Comparison of ENCODE assay signal across 21 cellular contexts in the genomic region with DNA sequence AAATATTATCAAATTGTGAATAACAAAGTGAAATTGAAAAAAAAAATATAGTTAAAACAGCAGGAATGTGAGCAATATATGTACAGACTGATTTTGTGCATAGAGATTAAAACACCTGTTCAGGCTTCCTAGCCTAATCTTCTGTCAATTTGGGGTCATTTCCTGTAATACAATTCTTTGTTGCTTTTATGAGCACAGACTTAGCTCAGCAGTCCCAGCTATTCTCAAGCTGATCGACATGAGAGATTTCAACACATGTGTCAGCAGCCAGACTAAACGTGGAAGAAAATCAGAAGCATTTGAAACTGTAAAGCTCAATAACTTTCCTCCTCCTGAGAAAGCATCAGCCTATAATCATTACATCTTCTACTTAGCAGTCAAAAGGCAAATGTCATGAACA. TPM values are rescaled to one million over a fixed set of nuclear protein-coding genes. Genes with fewer than 3 reads are reported as not detected.
DNase-seq lines count a peak whose midpoint lies in the region; ATAC-seq, FAIRE-seq and TF ChIP-seq lines count a peak whose summit lies in the region.
"Had no signal": no experiment of that assay in that cellular context is flagged by ENCODE, and none has a peak within 500 bp of the region (broad histone marks: within the 10 kb centered on the region; RNA-seq: fewer than 3 reads in every experiment).

No MANE protein-coding gene starts in this region.

- H3K36me3 Mint-ChIP-seq in activated T-helper 1 cell treated with anti-CD3 and anti-CD28 coated beads, Interleukin-12 subunit alpha, Interleukin-12 subunit beta, Interleukin-2, Interleukin-4 antibody, amounts not matched to agents 30 ng/mL and 10 ng/mL and 1 ng/mL, durations not matched to agents 14 hours and 24 hours and 36 hours (ENCODE audit: low read depth): no peaks in the 10 kb centered on the region
- H3K36me3 Mint-ChIP-seq in natural killer cell treated with Interleukin-12 subunit alpha and Interleukin-12 subunit beta and Interleukin-15 and Interleukin-18, amount 100 ng/mL, for 72 hours: no peaks in the 10 kb centered on the region
- no peaks in the 10 kb centered on the region for H3K36me3 Mint-ChIP-seq in T-helper 17 cell (ENCODE audit: low read depth)
- no peaks in the 10 kb centered on the region for H3K36me3 Mint-ChIP-seq in mesothelial cell of epicardium
- H3K36me3 Mint-ChIP-seq: activated CD4-positive, alpha-beta memory T cell treated with anti-CD3 and anti-CD28 coated beads for 36 hours had no signal

- H3K27ac ChIP-seq in KMS-11: peak overlapping the region; percentile 69
- H3K27ac ChIP-seq: sigmoid colon, transverse colon had no signal

- no peaks in the 10 kb centered on the region for H3K36me3 ChIP-seq in KMS-11 (ENCODE audit: insufficient read depth)
- H3K36me3 ChIP-seq: sigmoid colon, transverse colon had no signal

- no peaks in the 10 kb centered on the region for H3K9me3 ChIP-seq in T-helper 17 cell (ENCODE audit: control insufficient read depth, low read length, poor library complexity, severe bottlenecking)
- H3K9me3 ChIP-seq: sigmoid colon, transverse colon had no signal

- peak overlapping the region; percentile 42; the same call in 1 of the 2 replicates for H2AFZ ChIP-seq in KMS-11 (ENCODE audit: low read depth)

- peak overlapping the region; percentile 94 for H3K4me2 ChIP-seq in KMS-11

- DNase-seq in GM12891 (ENCODE audit: insufficient read length, low spot score) (no peak), T-helper 17 cell (no peak), DMS 273 (lab: John Stamatoyannopoulos, UW; ENCODE audit: unreplicated experiment) (no peak), mesothelial cell of epicardium (ENCODE audit: low spot score in 2 of 2, unreplicated experiment in 2 of 2) (no peak)
- DNase-seq in activated T-helper 1 cell treated with anti-CD3 and anti-CD28 coated beads, Interleukin-12 subunit alpha, Interleukin-12 subunit beta, Interleukin-2, Interleukin-4 antibody, amounts not matched to agents 30 ng/mL and 10 ng/mL and 1 ng/mL, durations not matched to agents 14 hours and 24 hours and 36 hours (ENCODE audit: low spot score): no peak
- DNase-seq in natural killer cell treated with Interleukin-12 subunit alpha and Interleukin-12 subunit beta and Interleukin-15 and Interleukin-18, amount 100 ng/mL, for 72 hours (ENCODE audit: low spot score): no peak
- DNase-seq: activated CD4-positive, alpha-beta memory T cell treated with anti-CD3 and anti-CD28 coated beads for 36 hours; activated CD8-positive, alpha-beta memory T cell treated with anti-CD3 and anti-CD28 coated beads, Interleukin-2, amount 50 U/mL, for 48 hours; amygdala; cortex of kidney; DMS 273 treated with DMSO at 0.1 percent for 48 hours; GOT3; MV-4-11; NCI-H187; NCI-H526; sigmoid colon; transverse colon had no signal

- H3K9ac ChIP-seq in KMS-11: peak overlapping the region; percentile 22; the same call in 1 of the 2 replicates

- no peak overlapping the region for H3K27ac Mint-ChIP-seq in activated T-helper 1 cell treated with anti-CD3 and anti-CD28 coated beads, Interleukin-12 subunit alpha, Interleukin-12 subunit beta, Interleukin-2, Interleukin-4 antibody, amounts not matched to agents 30 ng/mL and 10 ng/mL and 1 ng/mL, durations not matched to agents 14 hours and 24 hours and 36 hours
- H3K27ac Mint-ChIP-seq in natural killer cell treated with Interleukin-12 subunit alpha and Interleukin-12 subunit beta and Interleukin-15 and Interleukin-18, amount 100 ng/mL, for 72 hours: no peak overlapping the region
- H3K27ac Mint-ChIP-seq in T-helper 17 cell (no peak overlapping the region), mesothelial cell of epicardium (no peak overlapping the region)
- H3K27ac Mint-ChIP-seq: activated CD4-positive, alpha-beta memory T cell treated with anti-CD3 and anti-CD28 coated beads for 36 hours; progenitor cell of endocrine pancreas had no signal

- H4K20me1 ChIP-seq in KMS-11 (ENCODE audit: insufficient read depth): no peaks in the 10 kb centered on the region

- peaks cover 38% of the 10 kb centered on the region for H3K4me1 ChIP-seq in KMS-11 (ENCODE audit: low read depth, poor library complexity, severe bottlenecking)

- H3K9me3 Mint-ChIP-seq in activated T-helper 1 cell treated with anti-CD3 and anti-CD28 coated beads, Interleukin-12 subunit alpha, Interleukin-12 subunit beta, Interleukin-2, Interleukin-4 antibody, amounts not matched to agents 30 ng/mL and 10 ng/mL and 1 ng/mL, durations not matched to agents 14 hours and 24 hours and 36 hours: no peaks in the 10 kb centered on the region
- H3K9me3 Mint-ChIP-seq in natural killer cell treated with Interleukin-12 subunit alpha and Interleukin-12 subunit beta and Interleukin-15 and Interleukin-18, amount 100 ng/mL, for 72 hours: no peaks in the 10 kb centered on the region
- no peaks in the 10 kb centered on the region for H3K9me3 Mint-ChIP-seq in mesothelial cell of epicardium
- H3K9me3 Mint-ChIP-seq: activated CD4-positive, alpha-beta memory T cell treated with anti-CD3 and anti-CD28 coated beads for 36 hours had no signal

- peak overlapping the region; percentile 38 for H3K4me3 Mint-ChIP-seq in activated T-helper 1 cell treated with anti-CD3 and anti-CD28 coated beads, Interleukin-12 subunit alpha, Interleukin-12 subunit beta, Interleukin-2, Interleukin-4 antibody, amounts not matched to agents 30 ng/mL and 10 ng/mL and 1 ng/mL, durations not matched to agents 14 hours and 24 hours and 36 hours
- peak overlapping the region; percentile 82 for H3K4me3 Mint-ChIP-seq in natural killer cell treated with Interleukin-12 subunit alpha and Interleukin-12 subunit beta and Interleukin-15 and Interleukin-18, amount 100 ng/mL, for 72 hours
- H3K4me3 Mint-ChIP-seq in T-helper 17 cell (no peak overlapping the region), mesothelial cell of epicardium (no peak overlapping the region)

- H3K79me2 ChIP-seq in KMS-11 (ENCODE audit: insufficient read depth, low read depth): no peaks in the 10 kb centered on the region

- FAIRE-seq in GM12891 (lab: Jason Lieb, UNC): peak; percentile 74
- FAIRE-seq: bronchial epithelial cell, endometrium had no signal

- TF ChIP-seq CTCF in KMS-11 (conservative IDR thresholded peaks at IDR 0.05; ENCODE audit: low read depth, low read length) (no peak), mesothelial cell of epicardium (IDR thresholded peaks at IDR 0.05; ENCODE audit: unreplicated experiment) (no peak)

- intact Hi-C loops in activated T-helper 1 cell treated with anti-CD3 and anti-CD28 coated beads, Interleukin-12 subunit alpha, Interleukin-12 subunit beta, Interleukin-2, Interleukin-4 antibody, amounts not matched to agents 30 ng/mL and 10 ng/mL and 1 ng/mL, durations not matched to agents 14 hours and 24 hours and 36 hours (cut with micrococcal nuclease): loop anchor here (5.0 kb wide), 3 partner anchors 119 to 1316 kb away; no protein-coding TSS in a partner anchor

- no peak for TF ChIP-seq POLR2A in GM12891 (IDR thresholded peaks at IDR 0.05; ENCODE audit: low read depth, low read length)

- peaks cover 12% of the 10 kb centered on the region for H3K27me3 Mint-ChIP-seq in activated T-helper 1 cell treated with anti-CD3 and anti-CD28 coated beads, Interleukin-12 subunit alpha, Interleukin-12 subunit beta, Interleukin-2, Interleukin-4 antibody, amounts not matched to agents 30 ng/mL and 10 ng/mL and 1 ng/mL, durations not matched to agents 14 hours and 24 hours and 36 hours (ENCODE audit: insufficient read depth)
- H3K27me3 Mint-ChIP-seq in natural killer cell treated with Interleukin-12 subunit alpha and Interleukin-12 subunit beta and Interleukin-15 and Interleukin-18, amount 100 ng/mL, for 72 hours: peaks cover 8 to 12% of the 10 kb centered on the region in 2 donors
- H3K27me3 Mint-ChIP-seq in T-helper 17 cell: peaks cover 27% of the 10 kb centered on the region
- H3K27me3 Mint-ChIP-seq in mesothelial cell of epicardium (ENCODE audit: low read depth): no peaks in the 10 kb centered on the region
- H3K27me3 Mint-ChIP-seq: progenitor cell of endocrine pancreas had no signal

- H3K27me3 ChIP-seq in KMS-11 (ENCODE audit: insufficient read depth, low read depth): no peaks in the 10 kb centered on the region
- H3K27me3 ChIP-seq: sigmoid colon, transverse colon had no signal

- no peak for ATAC-seq in natural killer cell treated with Interleukin-12 subunit alpha and Interleukin-12 subunit beta and Interleukin-15 and Interleukin-18, amount 100 ng/mL, for 72 hours
- no peak for ATAC-seq in T-helper 17 cell

- H3K4me3 ChIP-seq in KMS-11 (IDR thresholded peaks at IDR 0.05; ENCODE audit: insufficient read depth, low read depth, low read length): no peak overlapping the region

- peaks cover 30% of the 10 kb centered on the region for H3K4me1 Mint-ChIP-seq in activated T-helper 1 cell treated with anti-CD3 and anti-CD28 coated beads, Interleukin-12 subunit alpha, Interleukin-12 subunit beta, Interleukin-2, Interleukin-4 antibody, amounts not matched to agents 30 ng/mL and 10 ng/mL and 1 ng/mL, durations not matched to agents 14 hours and 24 hours and 36 hours (ENCODE audit: low read depth)
- peaks cover 8 to 17% of the 10 kb centered on the region in 2 donors for H3K4me1 Mint-ChIP-seq in natural killer cell treated with Interleukin-12 subunit alpha and Interleukin-12 subunit beta and Interleukin-15 and Interleukin-18, amount 100 ng/mL, for 72 hours (ENCODE audit: low read depth in 2 of 2)
- H3K4me1 Mint-ChIP-seq in T-helper 17 cell: peaks cover 16% of the 10 kb centered on the region
- H3K4me1 Mint-ChIP-seq in mesothelial cell of epicardium: peaks cover 20% of the 10 kb centered on the region

TF ChIP-seq in GM12891, 5 proteins besides CTCF, POLR2A, EP300 and RAD21:
- no peak for TF ChIP-seq PAX5 (IDR thresholded peaks at IDR 0.05; ENCODE audit: insufficient read depth, low read length, severe bottlenecking)
- TF ChIP-seq TAF1 (IDR thresholded peaks at IDR 0.05; ENCODE audit: low read depth, low read length): no peak
- TF ChIP-seq POLR2AphosphoS5 (IDR thresholded peaks at IDR 0.05; ENCODE audit: low read depth, low read length): no peak
- TF ChIP-seq POU2F2 (IDR thresholded peaks at IDR 0.05; ENCODE audit: low read depth, low read length): no peak
- TF ChIP-seq SPI1 (IDR thresholded peaks at IDR 0.05; ENCODE audit: low read depth, low read length): no peak

RNA-seq across cellular contexts. Expression of gene FHIT, which starts 1.6 kb away (rescaled TPM):
- polyA plus RNA-seq in GM12891 (2012; ENCODE audit: low read depth, missing spikeins): 16.7 TPM
- 19.9 and 22.6 TPM in 2 replicates for total RNA-seq in activated T-helper 1 cell treated with anti-CD3 and anti-CD28 coated beads, Interleukin-12 subunit alpha, Interleukin-12 subunit beta, Interleukin-2, Interleukin-4 antibody, amounts not matched to agents 30 ng/mL and 10 ng/mL and 1 ng/mL, durations not matched to agents 14 hours and 24 hours and 36 hours
- total RNA-seq in natural killer cell treated with Interleukin-12 subunit alpha and Interleukin-12 subunit beta and Interleukin-15 and Interleukin-18, amount 100 ng/mL, for 72 hours: 1 to 10 TPM; 2.4 to 3.0 TPM
- total RNA-seq in T-helper 17 cell (10 to 100 TPM; 18.8 to 28.6 TPM), mesothelial cell of epicardium (10.7 to 18.3 TPM (median 12.0 TPM) in 3 replicates)

Comparison
In these comparisons a context has a peak if more than half of its experiments do, and no peak if none do; other contexts are left out.
1. H3K4me3 Mint-ChIP-seq: peak in activated T-helper 1 cell treated with anti-CD3 and anti-CD28 coated beads, Interleukin-12 subunit alpha, Interleukin-12 subunit beta, Interleukin-2, Interleukin-4 antibody, amounts not matched to agents 30 ng/mL and 10 ng/mL and 1 ng/mL, durations not matched to agents 14 hours and 24 hours and 36 hours (single experiment) and natural killer cell treated with Interleukin-12 subunit alpha and Interleukin-12 subunit beta and Interleukin-15 and Interleukin-18, amount 100 ng/mL, for 72 hours (single experiment); none in T-helper 17 cell (single experiment) and mesothelial cell of epicardium (single experiment).